ENCODE assay signal across 29 cellular contexts in the genomic region with DNA sequence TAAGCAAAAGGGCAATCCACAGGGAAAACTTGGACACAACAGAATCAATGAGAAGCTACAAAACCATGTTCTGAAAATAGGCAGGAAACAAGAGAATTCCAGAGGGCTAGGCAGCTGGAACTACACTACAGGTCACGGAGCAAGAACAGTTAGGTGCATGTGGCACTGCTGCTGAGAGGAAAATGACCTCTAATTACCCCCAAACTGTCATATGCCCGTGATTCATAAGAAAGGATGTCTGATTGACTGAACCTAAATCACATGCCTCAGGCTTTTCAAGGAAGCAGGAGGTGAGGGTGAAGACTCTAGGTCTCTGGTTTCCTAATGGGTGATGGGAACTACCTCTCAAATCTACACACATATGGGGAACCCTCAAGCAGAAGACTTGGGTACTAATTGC. TPM values are rescaled to one million over a fixed set of nuclear protein-coding genes. Genes with fewer than 3 reads are reported as not detected.
DNase-seq lines count a peak whose midpoint lies in the region; ATAC-seq and FAIRE-seq lines count a peak whose summit lies in the region.
"Had no signal": no experiment of that assay in that cellular context is flagged by ENCODE, and none has a peak within 500 bp of the region (broad histone marks: within the 10 kb centered on the region; RNA-seq: fewer than 3 reads in every experiment).

No MANE protein-coding gene starts in this region.

- WGBS in GM23248 (ENCODE audit: low coverage in 1 of 2, low lambda C conversion rate in 2 of 2, missing lambda C conversion rate in 2 of 2), 2 experiments = 89 to 97% methylated on average over 2 of the region's 2 CpGs

- peaks cover 49% of the 10 kb centered on the region for H3K4me1 Mint-ChIP-seq in activated CD8-positive, alpha-beta memory T cell treated with anti-CD3 and anti-CD28 coated beads, Interleukin-2, amount 10 ng/mL, durations not matched to agents 7 days and 5 days

- no peak for ATAC-seq in activated CD8-positive, alpha-beta memory T cell treated with anti-CD3 and anti-CD28 coated beads, Interleukin-2, amount 10 ng/mL, durations not matched to agents 7 days and 5 days
- ATAC-seq: activated CD4-positive, alpha-beta T cell treated with anti-CD3 and anti-CD28 coated beads for 36 hours; stimulated activated naive CD8-positive, alpha-beta T cell treated with anti-CD3 and anti-CD28 coated beads, Interleukin-15, Interleukin-2, amounts not matched to agents 100 U/mL and 50 U/mL, for 24 hours had no signal

- H3K4me2 ChIP-seq in GM23248 (ENCODE audit: unreplicated experiment) (no peak overlapping the region), Karpas-422 (ENCODE audit: low read depth, low read length, poor library complexity, severe bottlenecking) (no peak overlapping the region)
- H3K4me2 ChIP-seq: KMS-11 had no signal

- H3K9me3 ChIP-seq in GM23248 (ENCODE audit: low read depth) (no peaks in the 10 kb centered on the region), Karpas-422 (ENCODE audit: low read length) (no peaks in the 10 kb centered on the region)
- H3K9me3 ChIP-seq: neutrophil had no signal

- H3K27me3 Mint-ChIP-seq in activated CD8-positive, alpha-beta memory T cell treated with anti-CD3 and anti-CD28 coated beads, Interleukin-2, amount 10 ng/mL, durations not matched to agents 7 days and 5 days = peaks cover 6% of the 10 kb centered on the region

- H3K36me3 Mint-ChIP-seq in activated CD8-positive, alpha-beta memory T cell treated with anti-CD3 and anti-CD28 coated beads, Interleukin-2, amount 10 ng/mL, durations not matched to agents 7 days and 5 days = no peaks in the 10 kb centered on the region
- H3K36me3 Mint-ChIP-seq: activated naive CD4-positive, alpha-beta T cell treated with anti-CD3 and anti-CD28 coated beads, Interleukin-2, amount 10 ng/mL, durations not matched to agents 7 days and 5 days had no signal

- H3K79me2 ChIP-seq in GM23248 (ENCODE audit: insufficient read depth) (no peaks in the 10 kb centered on the region), Karpas-422 (ENCODE audit: low read length) (no peaks in the 10 kb centered on the region)

- no peaks in the 10 kb centered on the region for H3K9me3 Mint-ChIP-seq in activated CD8-positive, alpha-beta memory T cell treated with anti-CD3 and anti-CD28 coated beads, Interleukin-2, amount 10 ng/mL, durations not matched to agents 7 days and 5 days (ENCODE audit: low read depth)
- H3K9me3 Mint-ChIP-seq: activated naive CD4-positive, alpha-beta T cell treated with anti-CD3 and anti-CD28 coated beads, Interleukin-2, amount 10 ng/mL, durations not matched to agents 7 days and 5 days had no signal

- in situ Hi-C loops in SK-MEL-5 (cut with HindIII; ENCODE audit: low pct_unique_long_range_greater_than_20kb, low sequenced_read_pairs) (no loop called here), GM23248 (cut with MboI) (no loop called here)

- FAIRE-seq in urothelium cell line (lab: Jason Lieb, UNC) = no peak
- FAIRE-seq: frontal cortex, H54, kidney had no signal

- H3K9ac ChIP-seq in GM23248 = no peak overlapping the region
- no peak overlapping the region for H3K9ac ChIP-seq in Karpas-422 (ENCODE audit: low read length)
- H3K9ac ChIP-seq: KMS-11 had no signal

- H3K4me3 ChIP-seq in GM23248 (no peak overlapping the region), Karpas-422 (ENCODE audit: low read length) (no peak overlapping the region)

- no peaks in the 10 kb centered on the region for H3K27me3 ChIP-seq in GM23248 (replicated peaks; ENCODE audit: insufficient read depth)
- H3K27me3 ChIP-seq in Karpas-422 (ENCODE audit: low read length) = no peaks in the 10 kb centered on the region

- H3K27ac Mint-ChIP-seq in activated CD8-positive, alpha-beta memory T cell treated with anti-CD3 and anti-CD28 coated beads, Interleukin-2, amount 10 ng/mL, durations not matched to agents 7 days and 5 days = no peak overlapping the region
- H3K27ac Mint-ChIP-seq: activated CD4-positive, alpha-beta T cell treated with anti-CD3 and anti-CD28 coated beads for 36 hours; activated naive CD4-positive, alpha-beta T cell treated with anti-CD3 and anti-CD28 coated beads, Interleukin-2, amount 10 ng/mL, durations not matched to agents 7 days and 5 days had no signal

- peaks cover 55% of the 10 kb centered on the region for H3K4me1 ChIP-seq in GM23248 (ENCODE audit: insufficient read depth)
- H3K4me1 ChIP-seq in Karpas-422 (ENCODE audit: low read length) = no peaks in the 10 kb centered on the region

- H3K27ac ChIP-seq in GM23248 = no peak overlapping the region
- no peak overlapping the region for H3K27ac ChIP-seq in Karpas-422 (ENCODE audit: low read length)
- H3K27ac ChIP-seq: KMS-11, neutrophil had no signal

- peak; percentile 39 for DNase-seq in activated CD8-positive, alpha-beta memory T cell treated with anti-CD3 and anti-CD28 coated beads, Interleukin-2, amount 10 ng/mL, durations not matched to agents 7 days and 5 days
- no peak for DNase-seq in activated CD8-positive, alpha-beta memory T cell treated with anti-CD3 and anti-CD28 coated beads, Interleukin-2, amount 50 U/mL, for 4 hours
- peak; percentile 42 for DNase-seq in SK-MEL-5 (ENCODE audit: low read depth, low spot score)
- peak; percentile 39 for DNase-seq in glomerular visceral epithelial cell (ENCODE audit: extremely low spot score)
- peak; percentile 26 for DNase-seq in urothelium cell line (ENCODE audit: low spot score)
- DNase-seq in GM23248 = no peak
- no peak for DNase-seq in Karpas-422
- no peak for DNase-seq in NCI-H146 (lab: John Stamatoyannopoulos, UW)
- DNase-seq: 8988T; activated CD4-positive, alpha-beta T cell treated with anti-CD3 and anti-CD28 coated beads for 36 hours; activated CD8-positive, alpha-beta memory T cell treated with anti-CD3 and anti-CD28 coated beads for 24 hours; activated naive CD4-positive, alpha-beta T cell treated with anti-CD3 and anti-CD28 coated beads, Interleukin-2, amount 10 ng/mL, durations not matched to agents 7 days and 5 days; activated T-cell treated with anti-CD3 and anti-CD28 coated beads, Interleukin-2, amount 50 U/mL, for 48 hours; anterior cingulate cortex; caudate nucleus; COR-L47; DND-41; kidney; NCI-H1092 treated with DMSO at 0.1 percent for 48 hours; NCI-H2029; NCI-H226; NCI-H774; SHP77; stimulated activated CD4-positive, alpha-beta T cell treated with anti-CD3 and anti-CD28 coated beads, Interleukin-4, amount 100 ng/mL, for 4 hours; stimulated activated naive CD8-positive, alpha-beta T cell treated with anti-CD3 and anti-CD28 coated beads, Interleukin-15, Interleukin-2, amounts not matched to agents 100 U/mL and 50 U/mL, for 24 hours had no signal

- H2AFZ ChIP-seq in GM23248 (no peak overlapping the region), Karpas-422 (ENCODE audit: low read length) (no peak overlapping the region)

- CTCF ChIA-PET in activated CD8-positive, alpha-beta memory T cell treated with anti-CD3 and anti-CD28 coated beads, Interleukin-2, amount 10 ng/mL, durations not matched to agents 7 days and 5 days (lab: Charles Lee) = interaction anchor here (0.9 to 3.2 kb wide), 6 partner anchors 7 to 42 kb away, joined by 3 to 11 read pairs (median 4); no protein-coding TSS in a partner anchor

- H3K9me2 ChIP-seq in GM23248 (ENCODE audit: insufficient read depth) = no peaks in the 10 kb centered on the region
- no peaks in the 10 kb centered on the region for H3K9me2 ChIP-seq in Karpas-422 (replicated peaks; ENCODE audit: insufficient read depth, low read length)

- no peak overlapping the region for H3K4me3 Mint-ChIP-seq in activated CD8-positive, alpha-beta memory T cell treated with anti-CD3 and anti-CD28 coated beads, Interleukin-2, amount 10 ng/mL, durations not matched to agents 7 days and 5 days
- H3K4me3 Mint-ChIP-seq: activated CD4-positive, alpha-beta T cell treated with anti-CD3 and anti-CD28 coated beads for 36 hours; activated naive CD4-positive, alpha-beta T cell treated with anti-CD3 and anti-CD28 coated beads, Interleukin-2, amount 10 ng/mL, durations not matched to agents 7 days and 5 days had no signal

- H3K36me3 ChIP-seq in GM23248 (ENCODE audit: low read depth) (no peaks in the 10 kb centered on the region), Karpas-422 (ENCODE audit: insufficient read depth, low read length) (no peaks in the 10 kb centered on the region)
- H3K36me3 ChIP-seq: neutrophil had no signal

- H4K20me1 ChIP-seq in GM23248 (ENCODE audit: insufficient read depth) = no peaks in the 10 kb centered on the region
- H4K20me1 ChIP-seq in Karpas-422 (ENCODE audit: insufficient read depth, low read depth, low read length) = no peaks in the 10 kb centered on the region

- H3F3A ChIP-seq in GM23248 (ENCODE audit: insufficient read depth) = peaks cover 29% of the 10 kb centered on the region

RNA-seq across cellular contexts. Expression of a gene that starts 17.9 kb away (rescaled TPM):
- total RNA-seq in activated CD8-positive, alpha-beta memory T cell treated with anti-CD3 and anti-CD28 coated beads, Interleukin-2, amount 10 ng/mL, durations not matched to agents 7 days and 5 days = 10 to 100 TPM; 74.8 to 76.1 TPM
- total RNA-seq in SK-MEL-5 (2014; rRNA removed; shearing (Covaris generic)) = 32.3 and 37.3 TPM in 2 replicates
- 20.3 and 22.6 TPM in 2 replicates for polyA plus RNA-seq in SK-MEL-5 (2015; cell fraction: cytosol; rRNA removed)
- 6.4 and 10.2 TPM in 2 replicates for polyA plus RNA-seq in SK-MEL-5 (2015; cell fraction: nucleus; rRNA removed)
- total RNA-seq in GM23248 (2014; rRNA removed; shearing (Covaris generic)) = 328 and 382 TPM in 2 replicates
- 260 and 268 TPM in 2 replicates for polyA plus RNA-seq in GM23248 (2016; fragmentation: Nextera tagmentation; extraction: Ambion mirVana)
- 0.87 and 2.5 TPM in 2 replicates for total RNA-seq in Karpas-422 (2014; rRNA removed; shearing (Covaris generic); ENCODE audit: low replicate concordance)

Comparison
In these comparisons a context has a peak if more than half of its experiments do, and no peak if none do; other contexts are left out.
1. DNase-seq: peak in activated CD8-positive, alpha-beta memory T cell treated with anti-CD3 and anti-CD28 coated beads, Interleukin-2, amount 10 ng/mL, durations not matched to agents 7 days and 5 days (single experiment), SK-MEL-5 (single experiment), glomerular visceral epithelial cell (single experiment) and urothelium cell line (single experiment); none in activated CD8-positive, alpha-beta memory T cell treated with anti-CD3 and anti-CD28 coated beads, Interleukin-2, amount 50 U/mL, for 4 hours (single experiment), GM23248 (single experiment), Karpas-422 (single experiment) and NCI-H146 (single experiment).